1 cellular context compared by ENCODE assay signal in genomic region chr1:39168301-39169080, GRCh38.
TF ChIP-seq lines count a peak whose summit lies in the region.

No MANE protein-coding gene starts in this region.

TF ChIP-seq in GM23338, 12 proteins besides CTCF, POLR2A, EP300 and RAD21:
- no peak for TF ChIP-seq REST (IDR thresholded peaks at IDR 0.05; ENCODE audit: unreplicated experiment)
- no peak for TF ChIP-seq POLR2AphosphoS5 (IDR thresholded peaks at IDR 0.05; ENCODE audit: low read depth)
- TF ChIP-seq CREB1 (CRISPR knock-in tag; IDR thresholded peaks at IDR 0.05; ENCODE audit: low read depth), result no peak
- no peak for TF ChIP-seq JUNB (IDR thresholded peaks at IDR 0.05; ENCODE audit: unreplicated experiment)
- no peak for TF ChIP-seq STAT1 (IDR thresholded peaks at IDR 0.05; ENCODE audit: unreplicated experiment)
- no peak for TF ChIP-seq ZNF114 (CRISPR knock-in tag; IDR thresholded peaks at IDR 0.05)
- no peak for TF ChIP-seq EZH2phosphoT487 (IDR thresholded peaks at IDR 0.05; ENCODE audit: unreplicated experiment)
- TF ChIP-seq ZNF331 (CRISPR knock-in tag; IDR thresholded peaks at IDR 0.05; ENCODE audit: low read depth), result no peak
- no peak for TF ChIP-seq NANOG (IDR thresholded peaks at IDR 0.05; ENCODE audit: borderline replicate concordance)
- TF ChIP-seq ZNF462 (CRISPR knock-in tag; IDR thresholded peaks at IDR 0.05), result no peak
- no peak for TF ChIP-seq EZH2 (IDR thresholded peaks at IDR 0.05; ENCODE audit: low read depth, unreplicated experiment)
- no peak for TF ChIP-seq ETS1 (IDR thresholded peaks at IDR 0.05)
TF ChIP-seq in GM23338: peak in this region for 0.
